Comparison of ENCODE assay signal across 15 cellular contexts in the genomic region with DNA sequence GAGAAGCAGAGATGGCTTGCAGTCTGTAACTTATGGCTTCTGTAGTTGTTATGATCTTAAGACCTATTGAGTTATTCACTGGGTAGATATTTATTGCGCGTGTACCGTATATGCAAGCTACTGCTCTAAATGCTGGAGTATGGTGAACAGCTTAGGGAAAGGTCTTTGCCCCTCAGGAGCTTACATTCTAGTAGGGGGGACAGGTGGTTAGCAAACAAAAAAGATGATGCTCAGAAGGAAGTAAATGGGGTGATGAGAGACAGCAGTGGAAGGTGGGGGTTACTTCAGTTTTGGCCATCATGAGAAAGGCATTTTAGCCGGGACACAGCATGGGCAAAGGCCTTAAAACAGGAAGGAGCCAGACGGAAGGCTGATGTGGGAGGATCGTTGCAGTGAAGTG. TPM values are rescaled to one million over a fixed set of nuclear protein-coding genes. Genes with fewer than 3 reads are reported as not detected.
DNase-seq lines count a peak whose midpoint lies in the region; ATAC-seq and TF ChIP-seq lines count a peak whose summit lies in the region.
"Had no signal": no experiment of that assay in that cellular context is flagged by ENCODE, and none has a peak within 500 bp of the region (broad histone marks: within the 10 kb centered on the region; RNA-seq: fewer than 3 reads in every experiment).

No MANE protein-coding gene starts in this region.

- peaks cover 7% of the 10 kb centered on the region for H3K36me3 Mint-ChIP-seq in activated T-cell treated with anti-CD3 and anti-CD28 coated beads, Interleukin-2, amount 50 U/mL, for 4 hours (ENCODE audit: insufficient read depth)
- peaks cover 48% of the 10 kb centered on the region for H3K36me3 Mint-ChIP-seq in dendritic cell treated with granulocyte-macrophage colony-stimulating factor and Interleukin-4, amounts not matched to agents 40 ng/mL and 50 ng/mL, for 4 days (ENCODE audit: low read depth)
- H3K36me3 Mint-ChIP-seq in osteocyte (ENCODE audit: unreplicated experiment), result no peaks in the 10 kb centered on the region

- H3K4me1 Mint-ChIP-seq in activated T-cell treated with anti-CD3 and anti-CD28 coated beads, Interleukin-2, amount 50 U/mL, for 4 hours (ENCODE audit: low read depth), result peaks cover 36% of the 10 kb centered on the region
- peaks cover 66% of the 10 kb centered on the region for H3K4me1 Mint-ChIP-seq in dendritic cell treated with granulocyte-macrophage colony-stimulating factor and Interleukin-4, amounts not matched to agents 40 ng/mL and 50 ng/mL, for 4 days (ENCODE audit: low read depth)
- peaks cover 38% of the 10 kb centered on the region for H3K4me1 Mint-ChIP-seq in osteocyte (ENCODE audit: unreplicated experiment)

- no peak for TF ChIP-seq CTCF in osteocyte (IDR thresholded peaks at IDR 0.05)

- intact Hi-C loops in dendritic cell treated with granulocyte-macrophage colony-stimulating factor and Interleukin-4, amounts not matched to agents 40 ng/mL and 50 ng/mL, for 4 days (cut with micrococcal nuclease), result loop anchor here (5.0 kb wide), 1 partner anchor 34 kb away; no protein-coding TSS in a partner anchor

- peak overlapping the region; percentile 34 for H3K27ac Mint-ChIP-seq in dendritic cell treated with granulocyte-macrophage colony-stimulating factor and Interleukin-4, amounts not matched to agents 40 ng/mL and 50 ng/mL, for 4 days
- no peak overlapping the region for H3K27ac Mint-ChIP-seq in osteocyte (ENCODE audit: unreplicated experiment)

- no peaks in the 10 kb centered on the region for H3K27me3 Mint-ChIP-seq in activated T-cell treated with anti-CD3 and anti-CD28 coated beads, Interleukin-2, amount 50 U/mL, for 4 hours (ENCODE audit: low read depth)
- peaks cover 14% of the 10 kb centered on the region for H3K27me3 Mint-ChIP-seq in dendritic cell treated with granulocyte-macrophage colony-stimulating factor and Interleukin-4, amounts not matched to agents 40 ng/mL and 50 ng/mL, for 4 days
- H3K27me3 Mint-ChIP-seq in osteocyte (ENCODE audit: unreplicated experiment), result no peaks in the 10 kb centered on the region

- H3K9me3 Mint-ChIP-seq in activated T-cell treated with anti-CD3 and anti-CD28 coated beads, Interleukin-2, amount 50 U/mL, for 4 hours, result no peaks in the 10 kb centered on the region
- H3K9me3 Mint-ChIP-seq in dendritic cell treated with granulocyte-macrophage colony-stimulating factor and Interleukin-4, amounts not matched to agents 40 ng/mL and 50 ng/mL, for 4 days, result no peaks in the 10 kb centered on the region
- H3K9me3 Mint-ChIP-seq in osteocyte (ENCODE audit: unreplicated experiment), result no peaks in the 10 kb centered on the region

- DNase-seq in activated T-cell treated with anti-CD3 and anti-CD28 coated beads, Interleukin-2, amount 50 U/mL, for 4 hours, result no peak
- DNase-seq in activated T-cell treated with anti-CD3 and anti-CD28 coated beads, Interleukin-2, amount 50 U/mL, for 1 hour, result no peak
- DNase-seq in RKO (ENCODE audit: low spot score) (peak; percentile 32), osteocyte (ENCODE audit: extremely low spot score, unreplicated experiment) (no peak), amniotic stem cell (lab: John Stamatoyannopoulos, UW) (no peak), middle frontal gyrus (ENCODE audit: extremely low spot score, low spot score) (no peak)
- no peak for DNase-seq in activated CD4-positive, CD25-positive, alpha-beta regulatory T cell (lab: John Stamatoyannopoulos, UW)
- DNase-seq: activated naive CD4-positive, alpha-beta T cell; NCI-H524; stimulated activated CD4-positive, alpha-beta T cell treated with anti-CD3 and anti-CD28 coated beads, Interleukin-2, amount 100 ng/mL, for 48 hours; stimulated activated naive CD4-positive, alpha-beta T cell treated with Interleukin-2 at 50 U/mL for 16 hours had no signal

- no peak for ATAC-seq in activated T-cell treated with anti-CD3 and anti-CD28 coated beads, Interleukin-2, amount 50 U/mL, for 4 hours
- ATAC-seq: activated CD4-positive, CD25-positive, alpha-beta regulatory T cell treated with anti-CD3 and anti-CD28 coated beads, Interleukin-2, amount 50 U/mL, for 24 hours; Right ventricle myocardium inferior had no signal

- H3K4me3 Mint-ChIP-seq in activated T-cell treated with anti-CD3 and anti-CD28 coated beads, Interleukin-2, amount 50 U/mL, for 4 hours, result peak overlapping the region; percentile 69
- H3K4me3 Mint-ChIP-seq in dendritic cell treated with granulocyte-macrophage colony-stimulating factor and Interleukin-4, amounts not matched to agents 40 ng/mL and 50 ng/mL, for 4 days, result peak overlapping the region; percentile 44
- H3K4me3 Mint-ChIP-seq in osteocyte (ENCODE audit: unreplicated experiment), result peak overlapping the region; percentile 51

RNA-seq across cellular contexts. Expression of a gene that starts 2.0 kb away (rescaled TPM):
- 10 to 100 TPM; 13.2 to 14.4 (median 13.7) TPM for total RNA-seq in activated T-cell treated with anti-CD3 and anti-CD28 coated beads, Interleukin-2, amount 50 U/mL, for 4 hours
- 12.8 and 13.6 TPM in 2 replicates for total RNA-seq in osteocyte

RNA-seq across cellular contexts. Expression of a gene that starts 19.8 kb away (rescaled TPM):
- total RNA-seq in activated T-cell treated with anti-CD3 and anti-CD28 coated beads, Interleukin-2, amount 50 U/mL, for 4 hours, result 100 to 1,000 TPM in 1 of 3 donors, 10 to 100 TPM in 2; 91.0 to 103 (median 91.4) TPM
- total RNA-seq in osteocyte, result 45.6 and 48.2 TPM in 2 replicates

RNA-seq across cellular contexts. Expression of a gene that starts 24.0 kb away (rescaled TPM):
- 1 to 10 TPM in 1 of 3 donors, under 1 TPM in 2; 0.53 to 1.2 (median 0.55) TPM for total RNA-seq in activated T-cell treated with anti-CD3 and anti-CD28 coated beads, Interleukin-2, amount 50 U/mL, for 4 hours
- total RNA-seq in osteocyte, result 7.0 and 7.6 TPM in 2 replicates
- total RNA-seq: Daoy had no signal

RNA-seq across cellular contexts. Expression of a gene that starts 42.5 kb away (rescaled TPM):
- 100 to 1,000 TPM; 161 to 182 (median 167) TPM for total RNA-seq in activated T-cell treated with anti-CD3 and anti-CD28 coated beads, Interleukin-2, amount 50 U/mL, for 4 hours
- 89.7 and 95.9 TPM in 2 replicates for total RNA-seq in osteocyte
